In genomic region chr12:123790901-123791486, GRCh38 we compare ENCODE assay signal across 2 cellular contexts.
TF ChIP-seq lines count a peak whose summit lies in the region.

No MANE protein-coding gene starts in this region.

TF ChIP-seq in HEK293, 187 proteins besides CTCF, POLR2A, EP300 and RAD21:
- TF ChIP-seq, protein P1, sequence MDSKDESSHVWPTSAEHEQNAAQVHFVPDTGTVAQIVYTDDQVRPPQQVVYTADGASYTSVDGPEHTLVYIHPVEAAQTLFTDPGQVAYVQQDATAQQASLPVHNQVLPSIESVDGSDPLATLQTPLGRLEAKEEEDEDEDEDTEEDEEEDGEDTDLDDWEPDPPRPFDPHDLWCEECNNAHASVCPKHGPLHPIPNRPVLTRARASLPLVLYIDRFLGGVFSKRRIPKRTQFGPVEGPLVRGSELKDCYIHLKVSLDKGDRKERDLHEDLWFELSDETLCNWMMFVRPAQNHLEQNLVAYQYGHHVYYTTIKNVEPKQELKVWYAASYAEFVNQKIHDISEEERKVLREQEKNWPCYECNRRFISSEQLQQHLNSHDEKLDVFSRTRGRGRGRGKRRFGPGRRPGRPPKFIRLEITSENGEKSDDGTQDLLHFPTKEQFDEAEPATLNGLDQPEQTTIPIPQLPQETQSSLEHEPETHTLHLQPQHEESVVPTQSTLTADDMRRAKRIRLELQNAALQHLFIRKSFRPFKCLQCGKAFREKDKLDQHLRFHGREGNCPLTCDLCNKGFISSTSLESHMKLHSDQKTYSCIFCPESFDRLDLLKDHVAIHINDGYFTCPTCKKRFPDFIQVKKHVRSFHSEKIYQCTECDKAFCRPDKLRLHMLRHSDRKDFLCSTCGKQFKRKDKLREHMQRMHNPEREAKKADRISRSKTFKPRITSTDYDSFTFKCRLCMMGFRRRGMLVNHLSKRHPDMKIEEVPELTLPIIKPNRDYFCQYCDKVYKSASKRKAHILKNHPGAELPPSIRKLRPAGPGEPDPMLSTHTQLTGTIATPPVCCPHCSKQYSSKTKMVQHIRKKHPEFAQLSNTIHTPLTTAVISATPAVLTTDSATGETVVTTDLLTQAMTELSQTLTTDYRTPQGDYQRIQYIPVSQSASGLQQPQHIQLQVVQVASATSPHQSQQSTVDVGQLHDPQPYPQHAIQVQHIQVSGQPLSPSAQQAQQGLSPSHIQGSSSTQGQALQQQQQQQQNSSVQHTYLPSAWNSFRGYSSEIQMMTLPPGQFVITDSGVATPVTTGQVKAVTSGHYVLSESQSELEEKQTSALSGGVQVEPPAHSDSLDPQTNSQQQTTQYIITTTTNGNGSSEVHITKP (tag by site-specific recombination; IDR thresholded peaks at IDR 0.05) = peak; percentile 55
- TF ChIP-seq RBAK (tag by site-specific recombination; IDR thresholded peaks at IDR 0.05) = no peak
- no peak for TF ChIP-seq TRIM28 (IDR thresholded peaks at IDR 0.05; ENCODE audit: borderline replicate concordance, low read length)
- TF ChIP-seq, protein P2, sequence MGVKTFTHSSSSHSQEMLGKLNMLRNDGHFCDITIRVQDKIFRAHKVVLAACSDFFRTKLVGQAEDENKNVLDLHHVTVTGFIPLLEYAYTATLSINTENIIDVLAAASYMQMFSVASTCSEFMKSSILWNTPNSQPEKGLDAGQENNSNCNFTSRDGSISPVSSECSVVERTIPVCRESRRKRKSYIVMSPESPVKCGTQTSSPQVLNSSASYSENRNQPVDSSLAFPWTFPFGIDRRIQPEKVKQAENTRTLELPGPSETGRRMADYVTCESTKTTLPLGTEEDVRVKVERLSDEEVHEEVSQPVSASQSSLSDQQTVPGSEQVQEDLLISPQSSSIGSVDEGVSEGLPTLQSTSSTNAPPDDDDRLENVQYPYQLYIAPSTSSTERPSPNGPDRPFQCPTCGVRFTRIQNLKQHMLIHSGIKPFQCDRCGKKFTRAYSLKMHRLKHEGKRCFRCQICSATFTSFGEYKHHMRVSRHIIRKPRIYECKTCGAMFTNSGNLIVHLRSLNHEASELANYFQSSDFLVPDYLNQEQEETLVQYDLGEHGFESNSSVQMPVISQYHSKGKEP (tag by site-specific recombination; IDR thresholded peaks at IDR 0.05) = no peak
- TF ChIP-seq, protein P3, sequence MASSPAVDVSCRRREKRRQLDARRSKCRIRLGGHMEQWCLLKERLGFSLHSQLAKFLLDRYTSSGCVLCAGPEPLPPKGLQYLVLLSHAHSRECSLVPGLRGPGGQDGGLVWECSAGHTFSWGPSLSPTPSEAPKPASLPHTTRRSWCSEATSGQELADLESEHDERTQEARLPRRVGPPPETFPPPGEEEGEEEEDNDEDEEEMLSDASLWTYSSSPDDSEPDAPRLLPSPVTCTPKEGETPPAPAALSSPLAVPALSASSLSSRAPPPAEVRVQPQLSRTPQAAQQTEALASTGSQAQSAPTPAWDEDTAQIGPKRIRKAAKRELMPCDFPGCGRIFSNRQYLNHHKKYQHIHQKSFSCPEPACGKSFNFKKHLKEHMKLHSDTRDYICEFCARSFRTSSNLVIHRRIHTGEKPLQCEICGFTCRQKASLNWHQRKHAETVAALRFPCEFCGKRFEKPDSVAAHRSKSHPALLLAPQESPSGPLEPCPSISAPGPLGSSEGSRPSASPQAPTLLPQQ (tag by site-specific recombination; IDR thresholded peaks at IDR 0.05) = no peak

TF ChIP-seq in K562, 482 proteins besides CTCF, POLR2A, EP300 and RAD21:
- TF ChIP-seq, protein P1 (IDR thresholded peaks at IDR 0.05; ENCODE audit: partially characterized antibody) = peak; percentile 30
- no peak for TF ChIP-seq ZC3H11A (IDR thresholded peaks at IDR 0.05; ENCODE audit: low read depth, low read length)
